ENCODE assay signal across 1 cellular context in the genomic region with DNA sequence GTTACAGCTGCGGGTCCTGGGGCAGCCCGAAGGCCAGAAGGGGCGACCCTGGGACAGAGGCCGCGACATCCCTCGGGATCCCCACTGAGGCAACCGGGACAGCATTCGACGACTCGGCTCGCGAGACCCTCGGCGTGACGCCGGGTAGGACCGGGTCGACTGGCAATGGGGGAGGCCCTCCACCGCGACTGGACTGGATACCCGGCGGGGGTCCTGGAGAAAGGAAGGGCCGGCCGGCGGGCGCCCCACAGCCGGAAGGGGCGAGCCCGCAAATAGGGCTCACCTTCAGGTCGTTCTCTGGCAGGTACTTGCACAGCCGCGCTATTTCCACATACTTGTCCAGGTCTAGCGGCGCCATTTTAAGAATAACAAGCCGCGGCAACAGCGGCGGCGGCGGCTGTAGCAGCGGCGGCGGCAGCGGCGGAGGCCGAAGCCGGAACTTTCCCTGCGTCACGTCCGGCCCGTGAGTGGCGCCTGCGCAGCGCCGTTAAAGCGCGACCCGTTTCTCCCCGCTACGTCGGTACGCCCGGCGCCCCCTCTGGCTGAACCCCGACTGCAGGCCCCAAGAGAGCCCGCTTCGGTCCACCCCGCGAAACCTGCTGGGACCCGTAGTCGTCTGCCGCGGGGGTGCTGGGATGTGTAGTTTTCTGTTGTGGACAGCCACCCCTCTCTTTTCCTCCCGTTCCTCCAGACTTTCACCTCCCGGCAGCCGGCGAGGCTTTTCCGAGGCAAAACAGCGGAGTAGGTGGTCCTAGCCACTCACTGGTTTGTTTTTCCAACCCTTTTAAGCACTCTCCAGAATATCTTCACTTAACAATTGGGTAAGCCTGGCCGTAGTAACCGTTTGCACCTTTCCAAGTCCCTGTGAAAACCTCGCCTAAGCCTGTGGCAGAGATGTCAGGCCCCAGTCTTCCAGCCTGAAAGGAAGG.
TF ChIP-seq lines count a peak whose summit lies in the region.

A gene (minus strand): TSS at position 443 of the 929 bp plus-strand sequence. CDS start 85 bp downstream, at position 358.

TF ChIP-seq in HepG2, 621 proteins besides CTCF, POLR2A, EP300 and RAD21 (continued from another document and continues in another):
- TF ChIP-seq, protein P1, sequence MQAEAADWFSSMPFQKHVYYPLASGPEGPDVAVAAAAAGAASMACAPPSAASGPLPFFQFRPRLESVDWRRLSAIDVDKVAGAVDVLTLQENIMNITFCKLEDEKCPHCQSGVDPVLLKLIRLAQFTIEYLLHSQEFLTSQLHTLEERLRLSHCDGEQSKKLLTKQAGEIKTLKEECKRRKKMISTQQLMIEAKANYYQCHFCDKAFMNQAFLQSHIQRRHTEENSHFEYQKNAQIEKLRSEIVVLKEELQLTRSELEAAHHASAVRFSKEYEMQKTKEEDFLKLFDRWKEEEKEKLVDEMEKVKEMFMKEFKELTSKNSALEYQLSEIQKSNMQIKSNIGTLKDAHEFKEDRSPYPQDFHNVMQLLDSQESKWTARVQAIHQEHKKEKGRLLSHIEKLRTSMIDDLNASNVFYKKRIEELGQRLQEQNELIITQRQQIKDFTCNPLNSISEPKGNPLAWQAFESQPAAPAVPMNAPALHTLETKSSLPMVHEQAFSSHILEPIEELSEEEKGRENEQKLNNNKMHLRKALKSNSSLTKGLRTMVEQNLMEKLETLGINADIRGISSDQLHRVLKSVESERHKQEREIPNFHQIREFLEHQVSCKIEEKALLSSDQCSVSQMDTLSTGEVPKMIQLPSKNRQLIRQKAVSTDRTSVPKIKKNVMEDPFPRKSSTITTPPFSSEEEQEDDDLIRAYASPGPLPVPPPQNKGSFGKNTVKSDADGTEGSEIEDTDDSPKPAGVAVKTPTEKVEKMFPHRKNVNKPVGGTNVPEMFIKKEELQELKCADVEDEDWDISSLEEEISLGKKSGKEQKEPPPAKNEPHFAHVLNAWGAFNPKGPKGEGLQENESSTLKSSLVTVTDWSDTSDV (CRISPR knock-in tag; IDR thresholded peaks at IDR 0.05) = peak; percentile 70; the same call in 1 of the 2 replicates
- TF ChIP-seq, protein P2, sequence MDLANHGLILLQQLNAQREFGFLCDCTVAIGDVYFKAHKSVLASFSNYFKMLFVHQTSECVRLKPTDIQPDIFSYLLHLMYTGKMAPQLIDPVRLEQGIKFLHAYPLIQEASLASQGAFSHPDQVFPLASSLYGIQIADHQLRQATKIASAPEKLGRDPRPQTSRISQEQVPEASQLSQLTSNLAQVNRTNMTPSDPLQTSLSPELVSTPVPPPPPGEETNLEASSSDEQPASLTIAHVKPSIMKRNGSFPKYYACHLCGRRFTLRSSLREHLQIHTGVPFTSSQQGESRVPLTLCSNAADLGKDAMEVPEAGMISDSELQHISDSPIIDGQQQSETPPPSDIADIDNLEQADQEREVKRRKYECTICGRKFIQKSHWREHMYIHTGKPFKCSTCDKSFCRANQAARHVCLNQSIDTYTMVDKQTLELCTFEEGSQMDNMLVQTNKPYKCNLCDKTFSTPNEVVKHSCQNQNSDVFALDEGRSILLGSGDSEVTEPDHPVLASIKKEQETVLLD (CRISPR knock-in tag; IDR thresholded peaks at IDR 0.05; ENCODE audit: low read depth) = peak; percentile 98
- TF ChIP-seq, protein P3, sequence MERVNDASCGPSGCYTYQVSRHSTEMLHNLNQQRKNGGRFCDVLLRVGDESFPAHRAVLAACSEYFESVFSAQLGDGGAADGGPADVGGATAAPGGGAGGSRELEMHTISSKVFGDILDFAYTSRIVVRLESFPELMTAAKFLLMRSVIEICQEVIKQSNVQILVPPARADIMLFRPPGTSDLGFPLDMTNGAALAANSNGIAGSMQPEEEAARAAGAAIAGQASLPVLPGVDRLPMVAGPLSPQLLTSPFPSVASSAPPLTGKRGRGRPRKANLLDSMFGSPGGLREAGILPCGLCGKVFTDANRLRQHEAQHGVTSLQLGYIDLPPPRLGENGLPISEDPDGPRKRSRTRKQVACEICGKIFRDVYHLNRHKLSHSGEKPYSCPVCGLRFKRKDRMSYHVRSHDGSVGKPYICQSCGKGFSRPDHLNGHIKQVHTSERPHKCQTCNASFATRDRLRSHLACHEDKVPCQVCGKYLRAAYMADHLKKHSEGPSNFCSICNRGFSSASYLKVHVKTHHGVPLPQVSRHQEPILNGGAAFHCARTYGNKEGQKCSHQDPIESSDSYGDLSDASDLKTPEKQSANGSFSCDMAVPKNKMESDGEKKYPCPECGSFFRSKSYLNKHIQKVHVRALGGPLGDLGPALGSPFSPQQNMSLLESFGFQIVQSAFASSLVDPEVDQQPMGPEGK (CRISPR knock-in tag; IDR thresholded peaks at IDR 0.05) = peak; percentile 84
- TF ChIP-seq IRF2 (CRISPR knock-in tag; IDR thresholded peaks at IDR 0.05) (peak; percentile 93; the same call in 1 of the 2 replicates), PCBP2 (optimal IDR thresholded peaks at IDR 0.05; ENCODE audit: low read depth, low read length, poor library complexity, severe bottlenecking) (no peak), FOXK2 (IDR thresholded peaks at IDR 0.05) (peak; percentile 54; the same call in 1 of the 2 replicates), CHCHD3 (CRISPR knock-in tag; IDR thresholded peaks at IDR 0.05) (0 out of 2 replicates have a peak, but pooled peaks have one; percentile 49), SP2 (CRISPR knock-in tag; IDR thresholded peaks at IDR 0.05) (peak; percentile 64), GFI1 (CRISPR knock-in tag; IDR thresholded peaks at IDR 0.05; ENCODE audit: borderline replicate concordance) (no peak), ZFAT (CRISPR knock-in tag; conservative IDR thresholded peaks at IDR 0.05) (no peak), NR2C2 (CRISPR knock-in tag; IDR thresholded peaks at IDR 0.05; ENCODE audit: borderline replicate concordance) (peak; percentile 72), ZNF652 (CRISPR knock-in tag; IDR thresholded peaks at IDR 0.05; ENCODE audit: borderline replicate concordance, low read depth) (no peak), ZNF160 (CRISPR knock-in tag; IDR thresholded peaks at IDR 0.05) (no peak), ZNF747 (CRISPR knock-in tag; IDR thresholded peaks at IDR 0.05; ENCODE audit: borderline replicate concordance) (peak; percentile 89; the same call in 1 of the 2 replicates), ZNF44 (CRISPR knock-in tag; IDR thresholded peaks at IDR 0.05) (no peak), ZNF430 (CRISPR knock-in tag; IDR thresholded peaks at IDR 0.05) (peak; percentile 88), FOXC1 (CRISPR knock-in tag; IDR thresholded peaks at IDR 0.05; ENCODE audit: borderline replicate concordance) (peak; percentile 70; the same call in 1 of the 2 replicates)
- TF ChIP-seq, protein P4, sequence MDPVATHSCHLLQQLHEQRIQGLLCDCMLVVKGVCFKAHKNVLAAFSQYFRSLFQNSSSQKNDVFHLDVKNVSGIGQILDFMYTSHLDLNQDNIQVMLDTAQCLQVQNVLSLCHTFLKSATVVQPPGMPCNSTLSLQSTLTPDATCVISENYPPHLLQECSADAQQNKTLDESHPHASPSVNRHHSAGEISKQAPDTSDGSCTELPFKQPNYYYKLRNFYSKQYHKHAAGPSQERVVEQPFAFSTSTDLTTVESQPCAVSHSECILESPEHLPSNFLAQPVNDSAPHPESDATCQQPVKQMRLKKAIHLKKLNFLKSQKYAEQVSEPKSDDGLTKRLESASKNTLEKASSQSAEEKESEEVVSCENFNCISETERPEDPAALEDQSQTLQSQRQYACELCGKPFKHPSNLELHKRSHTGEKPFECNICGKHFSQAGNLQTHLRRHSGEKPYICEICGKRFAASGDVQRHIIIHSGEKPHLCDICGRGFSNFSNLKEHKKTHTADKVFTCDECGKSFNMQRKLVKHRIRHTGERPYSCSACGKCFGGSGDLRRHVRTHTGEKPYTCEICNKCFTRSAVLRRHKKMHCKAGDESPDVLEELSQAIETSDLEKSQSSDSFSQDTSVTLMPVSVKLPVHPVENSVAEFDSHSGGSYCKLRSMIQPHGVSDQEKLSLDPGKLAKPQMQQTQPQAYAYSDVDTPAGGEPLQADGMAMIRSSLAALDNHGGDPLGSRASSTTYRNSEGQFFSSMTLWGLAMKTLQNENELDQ (CRISPR knock-in tag; IDR thresholded peaks at IDR 0.05; ENCODE audit: borderline replicate concordance) = no peak
- TF ChIP-seq, protein P5, sequence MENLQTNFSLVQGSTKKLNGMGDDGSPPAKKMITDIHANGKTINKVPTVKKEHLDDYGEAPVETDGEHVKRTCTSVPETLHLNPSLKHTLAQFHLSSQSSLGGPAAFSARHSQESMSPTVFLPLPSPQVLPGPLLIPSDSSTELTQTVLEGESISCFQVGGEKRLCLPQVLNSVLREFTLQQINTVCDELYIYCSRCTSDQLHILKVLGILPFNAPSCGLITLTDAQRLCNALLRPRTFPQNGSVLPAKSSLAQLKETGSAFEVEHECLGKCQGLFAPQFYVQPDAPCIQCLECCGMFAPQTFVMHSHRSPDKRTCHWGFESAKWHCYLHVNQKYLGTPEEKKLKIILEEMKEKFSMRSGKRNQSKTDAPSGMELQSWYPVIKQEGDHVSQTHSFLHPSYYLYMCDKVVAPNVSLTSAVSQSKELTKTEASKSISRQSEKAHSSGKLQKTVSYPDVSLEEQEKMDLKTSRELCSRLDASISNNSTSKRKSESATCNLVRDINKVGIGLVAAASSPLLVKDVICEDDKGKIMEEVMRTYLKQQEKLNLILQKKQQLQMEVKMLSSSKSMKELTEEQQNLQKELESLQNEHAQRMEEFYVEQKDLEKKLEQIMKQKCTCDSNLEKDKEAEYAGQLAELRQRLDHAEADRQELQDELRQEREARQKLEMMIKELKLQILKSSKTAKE (CRISPR knock-in tag; IDR thresholded peaks at IDR 0.05; ENCODE audit: borderline replicate concordance) = no peak
- TF ChIP-seq, protein P6, sequence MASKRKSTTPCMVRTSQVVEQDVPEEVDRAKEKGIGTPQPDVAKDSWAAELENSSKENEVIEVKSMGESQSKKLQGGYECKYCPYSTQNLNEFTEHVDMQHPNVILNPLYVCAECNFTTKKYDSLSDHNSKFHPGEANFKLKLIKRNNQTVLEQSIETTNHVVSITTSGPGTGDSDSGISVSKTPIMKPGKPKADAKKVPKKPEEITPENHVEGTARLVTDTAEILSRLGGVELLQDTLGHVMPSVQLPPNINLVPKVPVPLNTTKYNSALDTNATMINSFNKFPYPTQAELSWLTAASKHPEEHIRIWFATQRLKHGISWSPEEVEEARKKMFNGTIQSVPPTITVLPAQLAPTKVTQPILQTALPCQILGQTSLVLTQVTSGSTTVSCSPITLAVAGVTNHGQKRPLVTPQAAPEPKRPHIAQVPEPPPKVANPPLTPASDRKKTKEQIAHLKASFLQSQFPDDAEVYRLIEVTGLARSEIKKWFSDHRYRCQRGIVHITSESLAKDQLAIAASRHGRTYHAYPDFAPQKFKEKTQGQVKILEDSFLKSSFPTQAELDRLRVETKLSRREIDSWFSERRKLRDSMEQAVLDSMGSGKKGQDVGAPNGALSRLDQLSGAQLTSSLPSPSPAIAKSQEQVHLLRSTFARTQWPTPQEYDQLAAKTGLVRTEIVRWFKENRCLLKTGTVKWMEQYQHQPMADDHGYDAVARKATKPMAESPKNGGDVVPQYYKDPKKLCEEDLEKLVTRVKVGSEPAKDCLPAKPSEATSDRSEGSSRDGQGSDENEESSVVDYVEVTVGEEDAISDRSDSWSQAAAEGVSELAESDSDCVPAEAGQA (IDR thresholded peaks at IDR 0.05; ENCODE audit: low read depth) = peak; percentile 45; the same call in 1 of the 2 replicates
- TF ChIP-seq, protein P6 (CRISPR knock-in tag; IDR thresholded peaks at IDR 0.05; ENCODE audit: borderline replicate concordance) = no peak
- TF ChIP-seq, protein P7, sequence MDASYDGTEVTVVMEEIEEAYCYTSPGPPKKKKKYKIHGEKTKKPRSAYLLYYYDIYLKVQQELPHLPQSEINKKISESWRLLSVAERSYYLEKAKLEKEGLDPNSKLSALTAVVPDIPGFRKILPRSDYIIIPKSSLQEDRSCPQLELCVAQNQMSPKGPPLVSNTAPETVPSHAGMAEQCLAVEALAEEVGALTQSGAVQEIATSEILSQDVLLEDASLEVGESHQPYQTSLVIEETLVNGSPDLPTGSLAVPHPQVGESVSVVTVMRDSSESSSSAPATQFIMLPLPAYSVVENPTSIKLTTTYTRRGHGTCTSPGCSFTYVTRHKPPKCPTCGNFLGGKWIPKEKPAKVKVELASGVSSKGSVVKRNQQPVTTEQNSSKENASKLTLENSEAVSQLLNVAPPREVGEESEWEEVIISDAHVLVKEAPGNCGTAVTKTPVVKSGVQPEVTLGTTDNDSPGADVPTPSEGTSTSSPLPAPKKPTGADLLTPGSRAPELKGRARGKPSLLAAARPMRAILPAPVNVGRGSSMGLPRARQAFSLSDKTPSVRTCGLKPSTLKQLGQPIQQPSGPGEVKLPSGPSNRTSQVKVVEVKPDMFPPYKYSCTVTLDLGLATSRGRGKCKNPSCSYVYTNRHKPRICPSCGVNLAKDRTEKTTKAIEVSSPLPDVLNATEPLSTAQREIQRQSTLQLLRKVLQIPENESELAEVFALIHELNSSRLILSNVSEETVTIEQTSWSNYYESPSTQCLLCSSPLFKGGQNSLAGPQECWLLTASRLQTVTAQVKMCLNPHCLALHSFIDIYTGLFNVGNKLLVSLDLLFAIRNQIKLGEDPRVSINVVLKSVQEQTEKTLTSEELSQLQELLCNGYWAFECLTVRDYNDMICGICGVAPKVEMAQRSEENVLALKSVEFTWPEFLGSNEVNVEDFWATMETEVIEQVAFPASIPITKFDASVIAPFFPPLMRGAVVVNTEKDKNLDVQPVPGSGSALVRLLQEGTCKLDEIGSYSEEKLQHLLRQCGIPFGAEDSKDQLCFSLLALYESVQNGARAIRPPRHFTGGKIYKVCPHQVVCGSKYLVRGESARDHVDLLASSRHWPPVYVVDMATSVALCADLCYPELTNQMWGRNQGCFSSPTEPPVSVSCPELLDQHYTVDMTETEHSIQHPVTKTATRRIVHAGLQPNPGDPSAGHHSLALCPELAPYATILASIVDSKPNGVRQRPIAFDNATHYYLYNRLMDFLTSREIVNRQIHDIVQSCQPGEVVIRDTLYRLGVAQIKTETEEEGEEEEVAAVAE (CRISPR knock-in tag; IDR thresholded peaks at IDR 0.05; ENCODE audit: borderline replicate concordance) = peak; percentile 64; the same call in 1 of the 2 replicates
